Comparison of ENCODE assay signal across 1 cellular context in genomic region chr12:9868951-9869306, GRCh38.
TF ChIP-seq lines count a peak whose summit lies in the region.

No MANE protein-coding gene starts in this region.

TF ChIP-seq in GM23338, 12 proteins besides CTCF, POLR2A, EP300 and RAD21 (continued from another document):
- TF ChIP-seq REST (IDR thresholded peaks at IDR 0.05; ENCODE audit: unreplicated experiment) (no peak), NANOG (IDR thresholded peaks at IDR 0.05; ENCODE audit: borderline replicate concordance) (no peak), EZH2 (IDR thresholded peaks at IDR 0.05; ENCODE audit: low read depth, unreplicated experiment) (no peak), POLR2AphosphoS5 (IDR thresholded peaks at IDR 0.05; ENCODE audit: low read depth) (no peak), ETS1 (IDR thresholded peaks at IDR 0.05) (no peak), ZNF331 (CRISPR knock-in tag; IDR thresholded peaks at IDR 0.05; ENCODE audit: low read depth) (no peak), CREB1 (CRISPR knock-in tag; IDR thresholded peaks at IDR 0.05; ENCODE audit: low read depth) (no peak)
